8 cellular contexts compared by ENCODE assay signal in the genomic region with DNA sequence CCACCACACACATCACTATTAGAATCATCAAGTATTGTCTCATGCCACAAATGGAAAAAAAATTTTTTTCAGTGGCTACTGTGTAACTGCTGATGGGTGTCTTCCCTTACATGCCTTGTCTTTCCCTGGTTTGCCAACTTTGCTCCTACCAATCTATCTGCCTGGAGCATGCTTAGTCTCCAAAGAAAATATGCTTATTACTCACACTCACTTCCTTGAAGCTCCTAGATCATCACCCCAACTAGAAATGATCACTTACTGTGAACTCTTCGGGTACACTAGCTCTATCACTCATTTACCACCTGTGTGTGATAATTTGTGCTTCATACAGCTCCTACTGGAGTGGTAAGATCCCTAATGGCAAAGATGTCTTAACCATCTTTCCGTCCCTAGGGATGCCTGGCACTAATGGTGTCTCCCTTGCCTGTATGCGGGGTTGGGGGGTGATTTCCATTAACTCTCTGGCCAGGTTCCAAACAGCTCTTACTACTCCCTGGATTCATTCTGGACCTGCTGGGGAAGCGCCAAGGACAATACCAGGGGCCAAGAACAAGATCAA. TPM values are rescaled to one million over a fixed set of nuclear protein-coding genes. Genes with fewer than 3 reads are reported as not detected.
DNase-seq lines count a peak whose midpoint lies in the region; ATAC-seq and TF ChIP-seq lines count a peak whose summit lies in the region.

No MANE protein-coding gene starts in this region.

- peaks cover 14% of the 10 kb centered on the region for H4K20me1 ChIP-seq in Loucy (ENCODE audit: insufficient read depth, low read length, poor library complexity, severe bottlenecking)

- peak overlapping the region; percentile 99 for H3K4me2 ChIP-seq in Loucy (ENCODE audit: low read depth, low read length, poor library complexity, severe bottlenecking)

- in situ Hi-C loops in brain microvascular endothelial cell (cut with HindIII; ENCODE audit: low pct_ligation_motif_present, low sequenced_read_pairs) = no loop called here

- peak overlapping the region; percentile 95 for H3K27ac Mint-ChIP-seq in type B pancreatic cell

- no peaks in the 10 kb centered on the region for H3K9me3 ChIP-seq in Loucy (ENCODE audit: insufficient read depth, low read depth, low read length)
- H3K9me3 ChIP-seq in lung (ENCODE audit: control insufficient read depth in 2 of 2, insufficient read depth in 1 of 2, low read length in 1 of 2) = no peaks in the 10 kb centered on the region

- peak overlapping the region; percentile 89 for H3K9ac ChIP-seq in Loucy (ENCODE audit: low read depth, low read length, poor library complexity, severe bottlenecking)

- WGBS in lung, 2 donors = 12 to 14% methylated on average over 4 of the region's 4 CpGs

- ATAC-seq in lung (ENCODE audit: insufficient read depth, low FRiP score) = no peak

- no peaks in the 10 kb centered on the region for H3F3A ChIP-seq in Loucy (ENCODE audit: low read depth)

- H3K4me3 Mint-ChIP-seq in type B pancreatic cell = peak overlapping the region; percentile 98

- H3K27me3 ChIP-seq in Loucy (ENCODE audit: insufficient read depth, low read length, poor library complexity, severe bottlenecking) (no peaks in the 10 kb centered on the region), brain microvascular endothelial cell (replicated peaks) (no peaks in the 10 kb centered on the region), lung (ENCODE audit: control insufficient read depth, insufficient read depth) (no peaks in the 10 kb centered on the region)

- H3K36me3 ChIP-seq in Loucy (ENCODE audit: insufficient read depth, low read length) = peaks cover 2% of the 10 kb centered on the region; the same call in 1 of the 2 replicates
- H3K36me3 ChIP-seq in brain microvascular endothelial cell (replicated peaks) = peaks cover 3% of the 10 kb centered on the region
- H3K36me3 ChIP-seq in lung (ENCODE audit: control insufficient read depth in 2 of 2, insufficient read depth in 2 of 2, low read length in 2 of 2) = peaks cover 0 to 3% of the 10 kb centered on the region in 2 donors

- no peaks in the 10 kb centered on the region for H3K9me3 Mint-ChIP-seq in type B pancreatic cell

- H2AFZ ChIP-seq in Loucy (ENCODE audit: low read length) = peak overlapping the region; percentile 96; the same call in 1 of the 2 replicates

- DNase-seq in NCI-H446 (lab: John Stamatoyannopoulos, UW) (peak; percentile 0 to 4), NCI-H446 treated with DMSO at 0.1 percent for 48 hours (lab: John Stamatoyannopoulos, UW) (no peak), brain microvascular endothelial cell (peak; percentile 2), lung (ENCODE audit: low spot score) (no peak), type B pancreatic cell (ENCODE audit: extremely low spot score, unreplicated experiment) (no peak), NCI-H2107 treated with DMSO at 0.1 percent for 48 hours (lab: John Stamatoyannopoulos, UW; ENCODE audit: unreplicated experiment) (no peak)
- DNase-seq in activated CD8-positive, alpha-beta memory T cell treated with anti-CD3 and anti-CD28 coated beads, Interleukin-2, amount 50 U/mL, for 48 hours = no peak

- H3K36me3 Mint-ChIP-seq in type B pancreatic cell = peaks cover 12% of the 10 kb centered on the region

- H3K4me1 Mint-ChIP-seq in type B pancreatic cell (ENCODE audit: unreplicated experiment) = peaks cover 39% of the 10 kb centered on the region

- H3K79me2 ChIP-seq in Loucy (ENCODE audit: insufficient read depth, low read length) = peaks cover 42% of the 10 kb centered on the region

- H3K4me1 ChIP-seq in Loucy (ENCODE audit: insufficient read depth, low read length, poor library complexity, severe bottlenecking) (peaks cover 34% of the 10 kb centered on the region), lung (ENCODE audit: control insufficient read depth in 2 of 2, insufficient read depth in 2 of 2, low read length in 2 of 2) (peaks cover 2 to 6% of the 10 kb centered on the region in 2 donors)

- H3K4me3 ChIP-seq in Loucy (ENCODE audit: low read length, poor library complexity, severe bottlenecking) = peak overlapping the region; percentile 94
- peak overlapping the region; percentile 97 for H3K4me3 ChIP-seq in brain microvascular endothelial cell (ENCODE audit: low read depth, low read length)
- H3K4me3 ChIP-seq in lung = peak overlapping the region; percentile 91

- H3K9me2 ChIP-seq in Loucy (replicated peaks; ENCODE audit: low read depth, low read length) = no peaks in the 10 kb centered on the region

- H3K27ac ChIP-seq in brain microvascular endothelial cell (no peak overlapping the region), lung (ENCODE audit: low read depth in 1 of 2, low read length in 1 of 2) (peak overlapping the region; percentile 5 to 71)

- no peaks in the 10 kb centered on the region for H3K27me3 Mint-ChIP-seq in type B pancreatic cell

- TF ChIP-seq CTCF in Loucy (conservative IDR thresholded peaks at IDR 0.05; ENCODE audit: low read length) (no peak), brain microvascular endothelial cell (IDR thresholded peaks at IDR 0.05; ENCODE audit: low read depth, low read length, missing control alignments) (no peak), lung (IDR thresholded peaks at IDR 0.05; ENCODE audit: control extremely low read depth, extremely low read depth) (no peak), type B pancreatic cell (conservative IDR thresholded peaks at IDR 0.05) (no peak)

RNA-seq across cellular contexts. Expression of a gene that starts 0.8 kb away (rescaled TPM):
- total RNA-seq in lung (10 to 100 TPM in 1 of 2 donors, 1 to 10 TPM in 1; 6.5 to 20.7 TPM), type B pancreatic cell (ENCODE audit: low replicate concordance) (20.2 and 25.5 TPM in 2 replicates)
- polyA plus RNA-seq in lung = 10 to 100 TPM; 11.4 to 14.2 TPM

RNA-seq across cellular contexts. Expression of a gene that starts 27.3 kb away (rescaled TPM):
- total RNA-seq in lung (10 to 100 TPM in 1 of 2 donors, 1 to 10 TPM in 1; 5.0 to 31.1 TPM), type B pancreatic cell (ENCODE audit: low replicate concordance) (54.6 and 101 TPM in 2 replicates)
- 1 to 10 TPM; 7.5 to 8.2 TPM for polyA plus RNA-seq in lung

Comparison
In these comparisons a context has a peak if more than half of its experiments do, and no peak if none do; other contexts are left out.
1. DNase-seq: peak in NCI-H446 (2 of 2) and brain microvascular endothelial cell (single experiment); none in NCI-H446 treated with DMSO at 0.1 percent for 48 hours (single experiment), lung (single experiment), type B pancreatic cell (single experiment), NCI-H2107 treated with DMSO at 0.1 percent for 48 hours (single experiment) and activated CD8-positive, alpha-beta memory T cell treated with anti-CD3 and anti-CD28 coated beads, Interleukin-2, amount 50 U/mL, for 48 hours (single experiment).
2. Peak in every context shown above with its lines, with median percentiles within 50 percentile points of each other: H3K4me3 ChIP-seq.